In genomic region chr2:9844036-9844483, GRCh38 we compare ENCODE assay signal across 8 cellular contexts. TPM values are rescaled to one million over a fixed set of nuclear protein-coding genes. Genes with fewer than 3 reads are reported as not detected.
DNase-seq lines count a peak whose midpoint lies in the region; ATAC-seq, FAIRE-seq and TF ChIP-seq lines count a peak whose summit lies in the region.

No MANE protein-coding gene starts in this region.

- peaks cover 7 to 11% of the 10 kb centered on the region in 2 donors for H3K4me1 ChIP-seq in kidney (ENCODE audit: control insufficient read depth in 1 of 2, insufficient read depth in 1 of 2, low read depth in 1 of 2, low read length in 2 of 2)
- H3K4me1 ChIP-seq in suprapubic skin = peaks cover 48% of the 10 kb centered on the region

- 16% methylated on average over 15 of the region's 15 CpGs for WGBS in suprapubic skin

- peaks cover 0 to 2% (median 0%) of the 10 kb centered on the region in 7 donors for H3K9me3 Mint-ChIP-seq in CD14-positive monocyte
- H3K9me3 Mint-ChIP-seq in activated naive CD8-positive, alpha-beta T cell treated with anti-CD3 and anti-CD28 coated beads, Interleukin-2, amount 50 U/mL, for 24 hours = no peaks in the 10 kb centered on the region

- H3K9me3 ChIP-seq in KOPT-K1 (ENCODE audit: insufficient read depth, low read length, poor library complexity, severe bottlenecking) (no peaks in the 10 kb centered on the region), kidney (ENCODE audit: control insufficient read depth in 1 of 2, low read length in 2 of 2) (no peaks in the 10 kb centered on the region), suprapubic skin (no peaks in the 10 kb centered on the region)

- H3K27me3 Mint-ChIP-seq in CD14-positive monocyte (ENCODE audit: low read depth in 3 of 3) = peaks cover 0 to 3% (median 3%) of the 10 kb centered on the region in 3 donors
- no peaks in the 10 kb centered on the region for H3K27me3 Mint-ChIP-seq in activated naive CD8-positive, alpha-beta T cell treated with anti-CD3 and anti-CD28 coated beads, Interleukin-2, amount 50 U/mL, for 24 hours

- peak overlapping the region; percentile 72 to 95 for H3K4me3 ChIP-seq in kidney (ENCODE audit: low read length in 2 of 2)
- H3K4me3 ChIP-seq in suprapubic skin = peak overlapping the region; percentile 77

- H3K27me3 ChIP-seq in suprapubic skin = no peaks in the 10 kb centered on the region

- intact Hi-C loops in CD14-positive monocyte (cut with micrococcal nuclease) (no loop called here), kidney (cut with DNase I) (no loop called here)

- TF ChIP-seq POLR2A in suprapubic skin (IDR thresholded peaks at IDR 0.05) = no peak

- H3K36me3 ChIP-seq in KOPT-K1 (ENCODE audit: insufficient read depth, low read length) (peaks cover 41% of the 10 kb centered on the region), kidney (ENCODE audit: control insufficient read depth in 1 of 2, insufficient read depth in 2 of 2, low read length in 2 of 2) (peaks cover 3 to 7% of the 10 kb centered on the region in 2 donors), suprapubic skin (peaks cover 3% of the 10 kb centered on the region)

- H3K4me3 Mint-ChIP-seq in CD14-positive monocyte = peak overlapping the region; percentile 95 to 96
- H3K4me3 Mint-ChIP-seq in activated naive CD8-positive, alpha-beta T cell treated with anti-CD3 and anti-CD28 coated beads, Interleukin-2, amount 50 U/mL, for 24 hours = peak overlapping the region; percentile 87

- no peak for TF ChIP-seq CTCF in CD14-positive monocyte (IDR thresholded peaks at IDR 0.05)
- TF ChIP-seq CTCF in kidney (IDR thresholded peaks at IDR 0.05; ENCODE audit: borderline replicate concordance, extremely low read depth, insufficient read depth) = no peak
- no peak for TF ChIP-seq CTCF in suprapubic skin (IDR thresholded peaks at IDR 0.05)
- TF ChIP-seq CTCF in GM10266 (IDR thresholded peaks at IDR 0.05; ENCODE audit: control insufficient read depth, insufficient read depth, low read depth, missing control alignments) = no peak

- no peak for FAIRE-seq in kidney (lab: Jason Lieb, UNC)

- H3K27ac ChIP-seq in KOPT-K1 (ENCODE audit: low read depth, low read length, poor library complexity, severe bottlenecking) (peak overlapping the region; percentile 89), kidney (ENCODE audit: low read depth in 2 of 2, low read length in 2 of 2) (peak overlapping the region in 1 of 2 donors; percentile 91), suprapubic skin (peak overlapping the region; percentile 96)

- peaks cover 25 to 27% of the 10 kb centered on the region in 2 donors for H3K36me3 Mint-ChIP-seq in CD14-positive monocyte
- peaks cover 29% of the 10 kb centered on the region for H3K36me3 Mint-ChIP-seq in activated naive CD8-positive, alpha-beta T cell treated with anti-CD3 and anti-CD28 coated beads, Interleukin-2, amount 50 U/mL, for 24 hours (ENCODE audit: low read depth)

- H3K4me1 Mint-ChIP-seq in CD14-positive monocyte = peaks cover 42% of the 10 kb centered on the region
- H3K4me1 Mint-ChIP-seq in activated naive CD8-positive, alpha-beta T cell treated with anti-CD3 and anti-CD28 coated beads, Interleukin-2, amount 50 U/mL, for 24 hours = peaks cover 49% of the 10 kb centered on the region

- TF ChIP-seq EP300 in suprapubic skin (IDR thresholded peaks at IDR 0.05) = no peak

- peak overlapping the region; percentile 86 to 94 (median 90) for H3K27ac Mint-ChIP-seq in CD14-positive monocyte
- peak overlapping the region; percentile 65 for H3K27ac Mint-ChIP-seq in activated naive CD8-positive, alpha-beta T cell treated with anti-CD3 and anti-CD28 coated beads, Interleukin-2, amount 50 U/mL, for 24 hours

- H3K9ac ChIP-seq in kidney (ENCODE audit: low read length in 2 of 2) = peak overlapping the region; percentile 65 to 92

- no peak for ATAC-seq in activated naive CD8-positive, alpha-beta T cell treated with anti-CD3 and anti-CD28 coated beads, Interleukin-2, amount 50 U/mL, for 24 hours
- no peak for ATAC-seq in GM19467 (IDR thresholded peaks at IDR 0.05; ENCODE audit: unreplicated experiment)

- no peak for DNase-seq in CD14-positive monocyte (ENCODE audit: low spot score)
- no peak for DNase-seq in activated naive CD8-positive, alpha-beta T cell treated with anti-CD3 and anti-CD28 coated beads, Interleukin-2, amount 50 U/mL, for 24 hours
- no peak for DNase-seq in kidney
- no peak for DNase-seq in suprapubic skin (ENCODE audit: low spot score in 2 of 2)
- no peak for DNase-seq in NCI-H128 (lab: John Stamatoyannopoulos, UW; ENCODE audit: unreplicated experiment)
- no peak for DNase-seq in GM10266 (ENCODE audit: extremely low spot score)

RNA-seq across cellular contexts. Expression of gene TAF1B, which starts 0.8 kb away (rescaled TPM):
- polyA plus RNA-seq in CD14-positive monocyte (1 to 10 TPM; 6.0 to 7.2 TPM), kidney (ENCODE audit: insufficient read depth, low read depth, low replicate concordance) (8.8 TPM)
- total RNA-seq in kidney (27.7 TPM), suprapubic skin (10 to 100 TPM; 12.7 to 24.0 (median 18.0) TPM)
